9 cellular contexts compared by ENCODE assay signal in the genomic region with DNA sequence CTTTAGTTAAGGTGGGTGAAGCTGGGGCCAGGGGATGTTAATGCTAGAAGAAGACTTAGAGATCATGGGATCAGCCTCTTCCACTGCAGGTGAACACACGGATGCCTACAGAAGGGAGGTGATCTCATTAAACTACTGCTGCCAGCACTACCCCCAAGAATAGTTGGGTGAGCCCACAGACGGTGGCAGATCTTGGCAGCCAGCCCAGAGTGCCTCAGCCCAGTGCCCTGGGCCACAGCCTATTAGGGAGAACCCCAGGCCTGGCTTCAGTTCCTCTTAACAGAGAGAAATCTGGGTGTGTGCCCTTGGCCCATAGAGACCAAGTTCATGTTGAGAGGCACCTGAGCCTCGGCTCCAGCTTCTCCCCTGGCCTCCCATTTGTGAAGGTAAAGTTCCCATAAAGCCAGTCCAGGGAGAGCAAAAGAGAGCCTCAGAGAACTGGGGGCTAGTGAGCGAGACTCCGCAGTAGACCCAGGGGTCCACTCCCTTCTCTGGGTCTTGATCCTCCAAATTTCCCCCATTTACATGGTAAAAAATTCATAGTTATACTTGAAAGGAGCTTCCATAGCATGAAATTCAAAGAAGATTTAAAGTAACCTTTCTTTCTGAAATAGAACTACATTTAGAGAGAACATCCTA.
A peak's percentile ranks its signal among the peaks of the same experiment; 100 is the strongest.
DNase-seq lines count a peak whose midpoint lies in the region; ATAC-seq lines count a peak whose summit lies in the region.
"Had no signal": no experiment of that assay in that cellular context is flagged by ENCODE, and none has a peak within 500 bp of the region (broad histone marks: within the 10 kb centered on the region; RNA-seq: fewer than 3 reads in every experiment).

No MANE protein-coding gene starts in this region.

- no peaks in the 10 kb centered on the region for H3K36me3 Mint-ChIP-seq in activated CD4-positive, alpha-beta T cell treated with anti-CD3 and anti-CD28 coated beads for 36 hours (ENCODE audit: low read depth)
- H3K36me3 Mint-ChIP-seq in activated CD4-positive, alpha-beta T cell treated with anti-CD3 and anti-CD28 coated beads, Interleukin-2, amount 10 ng/mL, durations not matched to agents 7 days and 5 days (ENCODE audit: low read depth): peaks cover 21% of the 10 kb centered on the region

- H3K9me3 Mint-ChIP-seq in activated CD4-positive, alpha-beta T cell treated with anti-CD3 and anti-CD28 coated beads for 36 hours (ENCODE audit: low read depth): peaks cover 4% of the 10 kb centered on the region
- peaks cover 12% of the 10 kb centered on the region for H3K9me3 Mint-ChIP-seq in activated CD4-positive, alpha-beta T cell treated with anti-CD3 and anti-CD28 coated beads, Interleukin-2, amount 10 ng/mL, durations not matched to agents 7 days and 5 days

- peak overlapping the region; percentile 94 for H3K27ac Mint-ChIP-seq in activated CD4-positive, alpha-beta T cell treated with anti-CD3 and anti-CD28 coated beads for 36 hours
- H3K27ac Mint-ChIP-seq in activated CD4-positive, alpha-beta T cell treated with anti-CD3 and anti-CD28 coated beads, Interleukin-2, amount 10 ng/mL, durations not matched to agents 7 days and 5 days: peak overlapping the region; percentile 28

- no peak for ATAC-seq in activated CD4-positive, alpha-beta T cell treated with anti-CD3 and anti-CD28 coated beads for 36 hours
- ATAC-seq in HG03108 (IDR thresholded peaks at IDR 0.05; ENCODE audit: unreplicated experiment): peak; percentile 60
- ATAC-seq: A549 had no signal

- no peak overlapping the region for H3K4me3 Mint-ChIP-seq in activated CD4-positive, alpha-beta T cell treated with anti-CD3 and anti-CD28 coated beads for 36 hours
- no peak overlapping the region for H3K4me3 Mint-ChIP-seq in activated CD4-positive, alpha-beta T cell treated with anti-CD3 and anti-CD28 coated beads, Interleukin-2, amount 10 ng/mL, durations not matched to agents 7 days and 5 days

- CTCF ChIA-PET in activated CD4-positive, alpha-beta T cell treated with anti-CD3 and anti-CD28 coated beads for 36 hours (lab: Charles Lee): interaction anchor here (0.7 to 3.5 kb wide), 4 partner anchors 20 to 128 kb away, joined by 3 to 17 read pairs (median 6); no protein-coding TSS in a partner anchor
- CTCF ChIA-PET in activated CD4-positive, alpha-beta T cell treated with anti-CD3 and anti-CD28 coated beads, Interleukin-2, amount 10 ng/mL, durations not matched to agents 7 days and 5 days (lab: Charles Lee): interaction anchor here (0.6 to 3.8 kb wide), 5 partner anchors 8 to 41 kb away, joined by 3 to 10 read pairs (median 5); no protein-coding TSS in a partner anchor

- peaks cover 87% of the 10 kb centered on the region for H3K4me1 Mint-ChIP-seq in activated CD4-positive, alpha-beta T cell treated with anti-CD3 and anti-CD28 coated beads for 36 hours
- H3K4me1 Mint-ChIP-seq in activated CD4-positive, alpha-beta T cell treated with anti-CD3 and anti-CD28 coated beads, Interleukin-2, amount 10 ng/mL, durations not matched to agents 7 days and 5 days: peaks cover 90% of the 10 kb centered on the region

- POLR2A ChIA-PET in activated CD4-positive, alpha-beta T cell treated with anti-CD3 and anti-CD28 coated beads for 36 hours (lab: Charles Lee): interaction anchor here (1.1 kb wide), 1 partner anchor 128 kb away, joined by 5 read pairs; no protein-coding TSS in a partner anchor
- POLR2A ChIA-PET in activated CD4-positive, alpha-beta T cell treated with anti-CD3 and anti-CD28 coated beads, Interleukin-2, amount 10 ng/mL, durations not matched to agents 7 days and 5 days (lab: Charles Lee): interaction anchor here (0.6 kb wide), 2 partner anchors 9 to 29 kb away, joined by 3 to 5 read pairs; no protein-coding TSS in a partner anchor

- H3K27me3 Mint-ChIP-seq in activated CD4-positive, alpha-beta T cell treated with anti-CD3 and anti-CD28 coated beads for 36 hours: no peaks in the 10 kb centered on the region
- H3K27me3 Mint-ChIP-seq in activated CD4-positive, alpha-beta T cell treated with anti-CD3 and anti-CD28 coated beads, Interleukin-2, amount 10 ng/mL, durations not matched to agents 7 days and 5 days: no peaks in the 10 kb centered on the region

- DNase-seq in activated CD4-positive, alpha-beta T cell treated with anti-CD3 and anti-CD28 coated beads for 36 hours: peak; percentile 75
- no peak for DNase-seq in activated CD4-positive, alpha-beta T cell treated with anti-CD3 and anti-CD28 coated beads for 1 hour
- DNase-seq in activated CD4-positive, alpha-beta T cell treated with anti-CD3 and anti-CD28 coated beads, Interleukin-2, amount 10 ng/mL, durations not matched to agents 7 days and 5 days: no peak
- DNase-seq in kidney tubule cell (ENCODE audit: low spot score) (peak; percentile 51), SHP77 treated with DMSO at 0.1 percent for 48 hours (lab: John Stamatoyannopoulos, UW) (no peak), NCI-H2227 treated with DMSO at 0.1 percent for 48 hours (lab: John Stamatoyannopoulos, UW) (no peak), SK-N-DZ (ENCODE audit: low spot score) (no peak)

- intact Hi-C loops in activated CD4-positive, alpha-beta T cell treated with anti-CD3 and anti-CD28 coated beads for 36 hours (cut with DNase I, micrococcal nuclease): loop anchor here in 1 of 2 experiments (10.0 kb wide), 1 partner anchor 356 kb away; no protein-coding TSS in a partner anchor

Comparison
In these comparisons a context has a peak if more than half of its experiments do, and no peak if none do; other contexts are left out.
1. DNase-seq: peak in activated CD4-positive, alpha-beta T cell treated with anti-CD3 and anti-CD28 coated beads for 36 hours (single experiment) and kidney tubule cell (single experiment); none in activated CD4-positive, alpha-beta T cell treated with anti-CD3 and anti-CD28 coated beads for 1 hour (single experiment), activated CD4-positive, alpha-beta T cell treated with anti-CD3 and anti-CD28 coated beads, Interleukin-2, amount 10 ng/mL, durations not matched to agents 7 days and 5 days (single experiment), SHP77 treated with DMSO at 0.1 percent for 48 hours (single experiment), NCI-H2227 treated with DMSO at 0.1 percent for 48 hours (single experiment) and SK-N-DZ (single experiment).